In genomic region chr19:38654478-38655079, GRCh38 we compare ENCODE assay signal across 8 cellular contexts. TPM values are rescaled to one million over a fixed set of nuclear protein-coding genes. Genes with fewer than 3 reads are reported as not detected.
DNase-seq lines count a peak whose midpoint lies in the region; ATAC-seq lines count a peak whose summit lies in the region.

No MANE protein-coding gene starts in this region.

- ATAC-seq in stimulated activated effector memory CD8-positive, alpha-beta T cell treated with anti-CD3 and anti-CD28 coated beads, Interleukin-12 subunit alpha, Interleukin-12 subunit beta, amount 100 ng/mL, for 72 hours = no peak
- ATAC-seq in GM19397 (IDR thresholded peaks at IDR 0.05; ENCODE audit: unreplicated experiment) (no peak), HG03520 (IDR thresholded peaks at IDR 0.05; ENCODE audit: unreplicated experiment) (no peak), HG02884 (IDR thresholded peaks at IDR 0.05; ENCODE audit: unreplicated experiment) (no peak), HG02885 (IDR thresholded peaks at IDR 0.05; ENCODE audit: poor library complexity, unreplicated experiment) (no peak)

- H3K36me3 Mint-ChIP-seq in IgD-negative memory B cell (no peaks in the 10 kb centered on the region), immature natural killer cell (peaks cover 0 to 2% (median 0%) of the 10 kb centered on the region in 3 donors)
- peaks cover 11% of the 10 kb centered on the region for H3K36me3 Mint-ChIP-seq in activated naive CD8-positive, alpha-beta T cell
- H3K36me3 Mint-ChIP-seq in stimulated activated effector memory CD8-positive, alpha-beta T cell treated with anti-CD3 and anti-CD28 coated beads, Interleukin-12 subunit alpha, Interleukin-12 subunit beta, amount 100 ng/mL, for 72 hours = peaks cover 65% of the 10 kb centered on the region

- H3K9me3 Mint-ChIP-seq in IgD-negative memory B cell (no peaks in the 10 kb centered on the region), immature natural killer cell (no peaks in the 10 kb centered on the region)
- no peaks in the 10 kb centered on the region for H3K9me3 Mint-ChIP-seq in activated naive CD8-positive, alpha-beta T cell (ENCODE audit: low read depth)
- H3K9me3 Mint-ChIP-seq in stimulated activated effector memory CD8-positive, alpha-beta T cell treated with anti-CD3 and anti-CD28 coated beads, Interleukin-12 subunit alpha, Interleukin-12 subunit beta, amount 100 ng/mL, for 72 hours = no peaks in the 10 kb centered on the region

- H3K4me3 Mint-ChIP-seq in IgD-negative memory B cell = peak overlapping the region in 2 of 4 donors; percentile 63 to 67
- peak overlapping the region; percentile 27 for H3K4me3 Mint-ChIP-seq in activated naive CD8-positive, alpha-beta T cell
- peak overlapping the region in 4 of 5 donors; percentile 50 to 75 (median 70) for H3K4me3 Mint-ChIP-seq in immature natural killer cell
- H3K4me3 Mint-ChIP-seq in stimulated activated effector memory CD8-positive, alpha-beta T cell treated with anti-CD3 and anti-CD28 coated beads, Interleukin-12 subunit alpha, Interleukin-12 subunit beta, amount 100 ng/mL, for 72 hours = peak overlapping the region; percentile 63

- no peak for DNase-seq in immature natural killer cell
- no peak for DNase-seq in stimulated activated effector memory CD8-positive, alpha-beta T cell treated with anti-CD3 and anti-CD28 coated beads, Interleukin-12 subunit alpha, Interleukin-12 subunit beta, amount 100 ng/mL, for 72 hours (ENCODE audit: low spot score in 2 of 2)

- H3K4me1 Mint-ChIP-seq in IgD-negative memory B cell = peaks cover 52 to 63% (median 55%) of the 10 kb centered on the region in 3 donors
- peaks cover 54% of the 10 kb centered on the region for H3K4me1 Mint-ChIP-seq in activated naive CD8-positive, alpha-beta T cell (ENCODE audit: low read depth)
- peaks cover 98 to 100% of the 10 kb centered on the region in 2 donors for H3K4me1 Mint-ChIP-seq in immature natural killer cell
- peaks cover 87% of the 10 kb centered on the region for H3K4me1 Mint-ChIP-seq in stimulated activated effector memory CD8-positive, alpha-beta T cell treated with anti-CD3 and anti-CD28 coated beads, Interleukin-12 subunit alpha, Interleukin-12 subunit beta, amount 100 ng/mL, for 72 hours

- H3K27me3 Mint-ChIP-seq in IgD-negative memory B cell (no peaks in the 10 kb centered on the region), immature natural killer cell (ENCODE audit: low read depth in 3 of 3) (peaks cover 0 to 2% (median 0%) of the 10 kb centered on the region in 3 donors)
- peaks cover 13% of the 10 kb centered on the region for H3K27me3 Mint-ChIP-seq in activated naive CD8-positive, alpha-beta T cell

- peak overlapping the region in 2 of 3 donors; percentile 67 to 72 for H3K27ac Mint-ChIP-seq in IgD-negative memory B cell
- no peak overlapping the region for H3K27ac Mint-ChIP-seq in activated naive CD8-positive, alpha-beta T cell
- H3K27ac Mint-ChIP-seq in immature natural killer cell = peak overlapping the region; percentile 86 to 94 (median 92)
- H3K27ac Mint-ChIP-seq in stimulated activated effector memory CD8-positive, alpha-beta T cell treated with anti-CD3 and anti-CD28 coated beads, Interleukin-12 subunit alpha, Interleukin-12 subunit beta, amount 100 ng/mL, for 72 hours = peak overlapping the region; percentile 98

RNA-seq across cellular contexts. Expression of gene ACTN4, which starts 7.1 kb away (rescaled TPM):
- polyA plus RNA-seq in IgD-negative memory B cell = 21.8 TPM
- 10 to 100 TPM in 2 of 3 donors, 1 to 10 TPM in 1; 8.5 to 68.3 (median 17.4) TPM for polyA plus RNA-seq in immature natural killer cell

RNA-seq across cellular contexts. Expression of gene EIF3K, which starts 35.6 kb away (rescaled TPM):
- 371 TPM for polyA plus RNA-seq in IgD-negative memory B cell
- polyA plus RNA-seq in immature natural killer cell = 100 to 1,000 TPM; 338 to 456 (median 383) TPM

RNA-seq across cellular contexts. Expression of gene MAP4K1, which starts 36.8 kb away (rescaled TPM):
- polyA plus RNA-seq in IgD-negative memory B cell (250 TPM), immature natural killer cell (10 to 100 TPM; 52.1 to 98.1 (median 67.0) TPM)
